ENCODE assay signal across 20 cellular contexts in genomic region chr1:186903374-186904129, GRCh38.
A peak's percentile ranks its signal among the peaks of the same experiment; 100 is the strongest.
DNase-seq lines count a peak whose midpoint lies in the region; ATAC-seq, FAIRE-seq and TF ChIP-seq lines count a peak whose summit lies in the region.
"Had no signal": no experiment of that assay in that cellular context is flagged by ENCODE, and none has a peak within 500 bp of the region (broad histone marks: within the 10 kb centered on the region; RNA-seq: fewer than 3 reads in every experiment).

No MANE protein-coding gene starts in this region.

- peaks cover 20% of the 10 kb centered on the region for H3K4me1 ChIP-seq in OCI-LY3 (ENCODE audit: low read length)
- H3K4me1 ChIP-seq: BLaER1 had no signal

- ATAC-seq in GM18870 (IDR thresholded peaks at IDR 0.05; ENCODE audit: unreplicated experiment) (no peak), left ventricle myocardium superior (no peak)
- ATAC-seq: PC-3 had no signal

- peak overlapping the region; percentile 53 for H3K27ac Mint-ChIP-seq in dendritic cell treated with granulocyte-macrophage colony-stimulating factor and Interleukin-4, amounts not matched to agents 40 ng/mL and 50 ng/mL, for 4 days
- H3K27ac Mint-ChIP-seq: HFFc6; T-helper 1 cell treated with Interleukin-12 subunit alpha and Interleukin-12 subunit beta and Interleukin-4 antibody, amounts not matched to agents 30 μg/mL and 1 μg/mL, for 36 hours had no signal

- no peak overlapping the region for H3K4me3 Mint-ChIP-seq in dendritic cell treated with granulocyte-macrophage colony-stimulating factor and Interleukin-4, amounts not matched to agents 40 ng/mL and 50 ng/mL, for 4 days
- H3K4me3 Mint-ChIP-seq: HFFc6; T-helper 1 cell treated with Interleukin-12 subunit alpha and Interleukin-12 subunit beta and Interleukin-4 antibody, amounts not matched to agents 30 μg/mL and 1 μg/mL, for 36 hours had no signal

- H3K79me2 ChIP-seq in OCI-LY3 (ENCODE audit: low read length): no peaks in the 10 kb centered on the region

- no peaks in the 10 kb centered on the region for H3K27me3 ChIP-seq in OCI-LY3 (ENCODE audit: low read depth, low read length)
- H3K27me3 ChIP-seq: BLaER1 had no signal

- FAIRE-seq in D721Med (lab: Jason Lieb, UNC) (peak; percentile 6), GM18507 (lab: Jason Lieb, UNC) (peak; percentile 38)
- FAIRE-seq: H1 had no signal

- H3K9me3 Mint-ChIP-seq in dendritic cell treated with granulocyte-macrophage colony-stimulating factor and Interleukin-4, amounts not matched to agents 40 ng/mL and 50 ng/mL, for 4 days: no peaks in the 10 kb centered on the region
- H3K9me3 Mint-ChIP-seq: HFFc6; T-helper 1 cell treated with Interleukin-12 subunit alpha and Interleukin-12 subunit beta and Interleukin-4 antibody, amounts not matched to agents 30 μg/mL and 1 μg/mL, for 36 hours had no signal

- no peaks in the 10 kb centered on the region for H3K36me3 ChIP-seq in OCI-LY3 (replicated peaks; ENCODE audit: low read depth, low read length)
- H3K36me3 ChIP-seq: BLaER1 had no signal

- intact Hi-C loops in dendritic cell treated with granulocyte-macrophage colony-stimulating factor and Interleukin-4, amounts not matched to agents 40 ng/mL and 50 ng/mL, for 4 days (cut with micrococcal nuclease): no loop called here
- intact Hi-C loops in left ventricle myocardium superior (cut with micrococcal nuclease): no loop called here

- H3K9ac ChIP-seq in OCI-LY3 (ENCODE audit: low read length): no peak overlapping the region
- H3K9ac ChIP-seq: BLaER1, KMS-11 had no signal

- H3K9me3 ChIP-seq in OCI-LY3 (ENCODE audit: insufficient read depth, low read length): no peaks in the 10 kb centered on the region
- H3K9me3 ChIP-seq: BLaER1 had no signal

- no peak for TF ChIP-seq CTCF in D721Med (IDR thresholded peaks at IDR 0.05; ENCODE audit: insufficient read depth, missing control alignments)
- TF ChIP-seq CTCF in OCI-LY3 (IDR thresholded peaks at IDR 0.05; ENCODE audit: low read depth, low read length): no peak

- H3K27me3 Mint-ChIP-seq in dendritic cell treated with granulocyte-macrophage colony-stimulating factor and Interleukin-4, amounts not matched to agents 40 ng/mL and 50 ng/mL, for 4 days: no peaks in the 10 kb centered on the region

- peaks cover 33% of the 10 kb centered on the region for H3K36me3 Mint-ChIP-seq in dendritic cell treated with granulocyte-macrophage colony-stimulating factor and Interleukin-4, amounts not matched to agents 40 ng/mL and 50 ng/mL, for 4 days (ENCODE audit: low read depth)

- no peak overlapping the region for H2AFZ ChIP-seq in OCI-LY3 (ENCODE audit: low read depth, low read length)

- H3K4me3 ChIP-seq in OCI-LY3 (ENCODE audit: low read length): no peak overlapping the region
- H3K4me3 ChIP-seq: BLaER1, SK-N-MC had no signal

- no peak overlapping the region for H3K27ac ChIP-seq in OCI-LY3 (ENCODE audit: low read length)
- H3K27ac ChIP-seq: BLaER1, KMS-11, SK-N-MC had no signal

- no peaks in the 10 kb centered on the region for H4K20me1 ChIP-seq in OCI-LY3 (ENCODE audit: insufficient read depth, low read length)
- H4K20me1 ChIP-seq: BLaER1 had no signal

- DNase-seq in D721Med (ENCODE audit: insufficient read length, low spot score) (no peak), GM18507 (ENCODE audit: extremely low spot score, insufficient read length, low read depth) (no peak), left ventricle myocardium superior (no peak), ecto neural progenitor cell (ENCODE audit: low spot score) (no peak)
- DNase-seq: DMS153, HFFc6, MM.1S, NCI-H1417 treated with DMSO at 0.1 percent for 48 hours, NCI-H2029, NCI-H2171 treated with DMSO at 0.1 percent for 48 hours, NCI-H82, PC-3 had no signal

- H3K4me2 ChIP-seq in OCI-LY3 (ENCODE audit: low read length): peak overlapping the region; percentile 4; the same call in 1 of the 2 replicates
- H3K4me2 ChIP-seq: BLaER1, KMS-11 had no signal

- H3K4me1 Mint-ChIP-seq in dendritic cell treated with granulocyte-macrophage colony-stimulating factor and Interleukin-4, amounts not matched to agents 40 ng/mL and 50 ng/mL, for 4 days (ENCODE audit: low read depth): peaks cover 22% of the 10 kb centered on the region
